Comparison of ENCODE assay signal across 1 cellular context in the genomic region with DNA sequence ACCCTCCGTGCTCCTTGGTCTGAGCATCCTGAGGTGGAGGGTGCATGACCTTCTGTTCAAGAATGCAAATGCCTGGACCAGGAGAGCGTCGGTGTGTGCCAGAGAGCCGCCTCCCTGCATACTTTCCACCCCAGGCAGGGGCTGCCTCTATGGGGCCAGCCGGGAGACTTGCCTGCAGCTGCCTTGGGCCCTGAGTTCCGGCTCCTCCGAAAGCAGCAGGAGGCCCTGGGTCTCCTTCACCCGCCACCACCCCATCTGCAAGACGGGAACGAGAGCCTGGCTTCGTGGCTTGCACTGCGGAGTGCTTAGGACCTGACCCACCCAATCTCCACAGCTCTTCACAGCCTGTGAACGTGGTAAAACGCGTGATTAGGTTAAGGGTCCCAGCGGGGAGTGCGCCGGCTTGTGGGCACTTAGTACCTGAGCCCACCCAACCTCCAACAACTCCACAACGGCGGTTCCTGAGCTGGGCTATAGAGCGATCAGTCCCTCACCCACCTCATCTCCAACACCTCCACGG.
TF ChIP-seq lines count a peak whose summit lies in the region.

No MANE protein-coding gene starts in this region.

TF ChIP-seq in HepG2, 621 proteins besides CTCF, POLR2A, EP300 and RAD21:
- TF ChIP-seq, protein P1, sequence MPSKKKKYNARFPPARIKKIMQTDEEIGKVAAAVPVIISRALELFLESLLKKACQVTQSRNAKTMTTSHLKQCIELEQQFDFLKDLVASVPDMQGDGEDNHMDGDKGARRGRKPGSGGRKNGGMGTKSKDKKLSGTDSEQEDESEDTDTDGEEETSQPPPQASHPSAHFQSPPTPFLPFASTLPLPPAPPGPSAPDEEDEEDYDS (CRISPR knock-in tag; IDR thresholded peaks at IDR 0.05): no peak
- TF ChIP-seq, protein P2, sequence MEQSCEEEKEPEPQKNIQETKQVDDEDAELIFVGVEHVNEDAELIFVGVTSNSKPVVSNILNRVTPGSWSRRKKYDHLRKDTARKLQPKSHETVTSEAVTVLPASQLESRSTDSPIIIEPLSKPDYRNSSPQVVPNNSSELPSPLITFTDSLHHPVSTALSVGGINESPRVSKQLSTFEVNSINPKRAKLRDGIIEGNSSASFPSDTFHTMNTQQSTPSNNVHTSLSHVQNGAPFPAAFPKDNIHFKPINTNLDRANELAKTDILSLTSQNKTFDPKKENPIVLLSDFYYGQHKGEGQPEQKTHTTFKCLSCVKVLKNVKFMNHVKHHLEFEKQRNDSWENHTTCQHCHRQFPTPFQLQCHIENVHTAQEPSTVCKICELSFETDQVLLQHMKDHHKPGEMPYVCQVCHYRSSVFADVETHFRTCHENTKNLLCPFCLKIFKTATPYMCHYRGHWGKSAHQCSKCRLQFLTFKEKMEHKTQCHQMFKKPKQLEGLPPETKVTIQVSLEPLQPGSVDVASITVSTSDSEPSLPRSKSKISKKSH (CRISPR knock-in tag; IDR thresholded peaks at IDR 0.05; ENCODE audit: borderline replicate concordance): 0 out of 2 replicates have a peak, but pooled peaks have one; percentile 23
